In the genomic region with DNA sequence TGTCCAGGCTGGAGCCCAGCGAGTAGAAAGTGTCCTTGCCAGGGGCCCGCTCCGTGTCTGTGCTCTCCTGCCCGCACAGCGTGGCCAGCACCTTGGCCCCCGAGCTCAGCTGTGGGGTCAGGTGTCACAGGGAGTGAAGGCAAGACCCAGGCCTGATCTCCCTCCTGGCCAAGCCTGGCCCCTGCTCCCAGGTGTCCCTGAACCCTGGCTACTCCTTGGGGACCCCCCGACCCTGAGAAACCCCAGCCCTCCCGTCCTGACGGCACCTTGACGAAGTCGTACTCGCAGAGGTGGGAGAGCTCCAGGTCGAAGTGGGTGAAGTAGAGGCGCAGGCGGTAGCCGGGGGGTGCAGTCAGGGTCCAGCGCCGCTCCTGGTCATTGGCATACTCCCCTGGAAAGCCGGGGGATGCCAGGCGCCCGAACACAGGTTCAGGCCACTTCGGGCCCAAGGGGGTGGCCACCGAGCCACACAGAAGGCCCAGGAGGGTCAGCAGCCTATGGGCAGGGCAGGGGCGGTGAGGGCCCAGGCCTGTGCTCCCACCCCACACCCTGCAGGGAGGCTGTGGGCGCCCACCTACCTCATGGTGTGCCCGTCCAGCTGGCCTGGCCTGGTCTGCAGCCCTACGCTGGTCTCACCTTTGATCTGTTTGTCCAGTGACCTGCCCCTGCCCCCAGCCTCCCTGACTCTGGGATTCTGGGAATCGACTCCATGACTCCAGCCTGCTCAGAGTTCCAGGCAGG, we compare ENCODE assay signal across 1 cellular context.
TF ChIP-seq lines count a peak whose summit lies in the region.

TSS of gene MASP2 (minus strand) at position 615 of the 741 bp plus-strand sequence. CDS start at position 583, 32 bp downstream.

TF ChIP-seq in HepG2, 621 proteins besides CTCF, POLR2A, EP300 and RAD21 (continued from another document and continues in another):
- TF ChIP-seq FOXP4 (CRISPR knock-in tag; IDR thresholded peaks at IDR 0.05) (peak; percentile 41; the same call in 1 of the 2 replicates), ZMAT3 (CRISPR knock-in tag; conservative IDR thresholded peaks at IDR 0.05) (0 out of 2 replicates have a peak, but pooled peaks have one; percentile 26), MTA1 (CRISPR knock-in tag; IDR thresholded peaks at IDR 0.05; ENCODE audit: borderline replicate concordance) (0 out of 2 replicates have a peak, but pooled peaks have one; percentile 20), BHLHE40 (IDR thresholded peaks at IDR 0.05; ENCODE audit: low read length) (no peak), SP2 (CRISPR knock-in tag; IDR thresholded peaks at IDR 0.05) (0 out of 2 replicates have a peak, but pooled peaks have one; percentile 37), ZNF800 (CRISPR knock-in tag; IDR thresholded peaks at IDR 0.05) (no peak), POLR2G (IDR thresholded peaks at IDR 0.05; ENCODE audit: low read depth, low read length) (peak; percentile 89), ZNF282 (IDR thresholded peaks at IDR 0.05; ENCODE audit: partially characterized antibody) (no peak), MXI1 (IDR thresholded peaks at IDR 0.05; ENCODE audit: borderline replicate concordance, low read depth, low read length) (no peak), CREM (IDR thresholded peaks at IDR 0.05) (no peak), CREM (CRISPR knock-in tag; IDR thresholded peaks at IDR 0.05) (no peak), ZGPAT (CRISPR knock-in tag; IDR thresholded peaks at IDR 0.05) (peak; percentile 58; the same call in 1 of the 2 replicates), KDM5A (IDR thresholded peaks at IDR 0.05; ENCODE audit: borderline replicate concordance, low read length) (no peak), ZNF451 (CRISPR knock-in tag; IDR thresholded peaks at IDR 0.05) (0 out of 2 replicates have a peak, but pooled peaks have one; percentile 65), RARA (CRISPR knock-in tag; IDR thresholded peaks at IDR 0.05) (peak; percentile 91), HES4 (CRISPR knock-in tag; IDR thresholded peaks at IDR 0.05; ENCODE audit: borderline replicate concordance) (no peak; the same call in 1 of the 2 replicates), MYC (CRISPR knock-in tag; IDR thresholded peaks at IDR 0.05; ENCODE audit: borderline replicate concordance) (peak; percentile 86), PAXIP1 (CRISPR knock-in tag; conservative IDR thresholded peaks at IDR 0.05) (peak; percentile 73), ARNT (IDR thresholded peaks at IDR 0.05) (no peak), MBNL3 (CRISPR knock-in tag; conservative IDR thresholded peaks at IDR 0.05) (no peak), ZNF746 (CRISPR knock-in tag; IDR thresholded peaks at IDR 0.05) (no peak), POLR2AphosphoS5 (IDR thresholded peaks at IDR 0.05; ENCODE audit: low read depth, low read length) (peak; percentile 78), ARNTL (CRISPR knock-in tag; IDR thresholded peaks at IDR 0.05) (0 out of 2 replicates have a peak, but pooled peaks have one; percentile 64), CREB3 (CRISPR knock-in tag; IDR thresholded peaks at IDR 0.05) (no peak), ZNF720 (CRISPR knock-in tag; IDR thresholded peaks at IDR 0.05) (0 out of 2 replicates have a peak, but pooled peaks have one; percentile 11), TFAP4 (IDR thresholded peaks at IDR 0.05; ENCODE audit: borderline replicate concordance, low read depth) (peak; percentile 81; the same call in 1 of the 2 replicates), ZFY (CRISPR knock-in tag; IDR thresholded peaks at IDR 0.05) (peak; percentile 85), SRSF1 (optimal IDR thresholded peaks at IDR 0.05; ENCODE audit: low read depth, low read length) (no peak), ZBTB44 (CRISPR knock-in tag; IDR thresholded peaks at IDR 0.05) (no peak), RXRA (CRISPR knock-in tag; IDR thresholded peaks at IDR 0.05) (peak; percentile 90), KDM2A (CRISPR knock-in tag; IDR thresholded peaks at IDR 0.05; ENCODE audit: borderline replicate concordance, low read depth) (no peak; the same call in 1 of the 2 replicates), ZNF30 (CRISPR knock-in tag; IDR thresholded peaks at IDR 0.05) (no peak), PRMT3 (CRISPR knock-in tag; IDR thresholded peaks at IDR 0.05; ENCODE audit: borderline replicate concordance, low read depth) (no peak), HDAC1 (CRISPR knock-in tag; IDR thresholded peaks at IDR 0.05) (peak; percentile 53), GRHL1 (CRISPR knock-in tag; conservative IDR thresholded peaks at IDR 0.05) (no peak), ZNF788 (CRISPR knock-in tag; IDR thresholded peaks at IDR 0.05; ENCODE audit: borderline replicate concordance) (no peak; the same call in 1 of the 2 replicates), RFXAP (CRISPR knock-in tag; IDR thresholded peaks at IDR 0.05; ENCODE audit: borderline replicate concordance) (no peak), NBN (conservative IDR thresholded peaks at IDR 0.05) (no peak), ZNF296 (CRISPR knock-in tag; conservative IDR thresholded peaks at IDR 0.05) (peak; percentile 24)
- TF ChIP-seq, protein P1, sequence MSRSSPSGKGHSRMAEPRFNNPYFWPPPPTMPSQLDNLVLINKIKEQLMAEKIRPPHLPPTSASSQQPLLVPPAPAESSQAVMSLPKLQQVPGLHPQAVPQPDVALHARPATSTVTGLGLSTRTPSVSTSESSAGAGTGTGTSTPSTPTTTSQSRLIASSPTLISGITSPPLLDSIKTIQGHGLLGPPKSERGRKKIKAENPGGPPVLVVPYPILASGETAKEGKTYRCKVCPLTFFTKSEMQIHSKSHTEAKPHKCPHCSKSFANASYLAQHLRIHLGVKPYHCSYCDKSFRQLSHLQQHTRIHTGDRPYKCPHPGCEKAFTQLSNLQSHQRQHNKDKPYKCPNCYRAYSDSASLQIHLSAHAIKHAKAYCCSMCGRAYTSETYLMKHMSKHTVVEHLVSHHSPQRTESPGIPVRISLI (CRISPR knock-in tag; IDR thresholded peaks at IDR 0.05; ENCODE audit: borderline replicate concordance): no peak
- TF ChIP-seq, protein P2, sequence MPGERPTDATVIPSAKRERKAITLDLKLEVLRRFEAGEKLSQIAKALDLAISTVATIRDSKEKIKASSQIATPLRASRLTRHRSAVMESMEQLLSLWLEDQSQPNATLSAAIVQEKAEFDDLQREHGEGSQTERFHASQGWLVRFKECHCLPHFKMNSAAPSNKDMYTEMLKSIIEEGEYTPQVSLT (CRISPR knock-in tag; IDR thresholded peaks at IDR 0.05; ENCODE audit: borderline replicate concordance, low read depth): no peak
- TF ChIP-seq, protein P3, sequence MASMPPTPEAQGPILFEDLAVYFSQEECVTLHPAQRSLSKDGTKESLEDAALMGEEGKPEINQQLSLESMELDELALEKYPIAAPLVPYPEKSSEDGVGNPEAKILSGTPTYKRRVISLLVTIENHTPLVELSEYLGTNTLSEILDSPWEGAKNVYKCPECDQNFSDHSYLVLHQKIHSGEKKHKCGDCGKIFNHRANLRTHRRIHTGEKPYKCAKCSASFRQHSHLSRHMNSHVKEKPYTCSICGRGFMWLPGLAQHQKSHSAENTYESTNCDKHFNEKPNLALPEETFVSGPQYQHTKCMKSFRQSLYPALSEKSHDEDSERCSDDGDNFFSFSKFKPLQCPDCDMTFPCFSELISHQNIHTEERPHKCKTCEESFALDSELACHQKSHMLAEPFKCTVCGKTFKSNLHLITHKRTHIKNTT (CRISPR knock-in tag; IDR thresholded peaks at IDR 0.05): no peak
